8 cellular contexts compared by ENCODE assay signal in genomic region chr2:118089015-118089800, GRCh38. TPM values are rescaled to one million over a fixed set of nuclear protein-coding genes. Genes with fewer than 3 reads are reported as not detected.
DNase-seq lines count a peak whose midpoint lies in the region; ATAC-seq and TF ChIP-seq lines count a peak whose summit lies in the region.

No MANE protein-coding gene starts in this region.

- peak overlapping the region; percentile 97 for H3K4me3 Mint-ChIP-seq in CD4-positive, alpha-beta T cell
- H3K4me3 Mint-ChIP-seq in T-helper 2 cell treated with Interferon-gamma antibody and Interleukin-4, amounts not matched to agents 5 μg/mL and 100 μg/mL, for 36 hours, result peak overlapping the region; percentile 94

- H3K27ac ChIP-seq in CD4-positive, alpha-beta T cell (ENCODE audit: low read depth, low read length), result no peak overlapping the region
- peak overlapping the region; percentile 35 for H3K27ac ChIP-seq in mesenchymal stem cell (ENCODE audit: low read length, poor library complexity, severe bottlenecking)

- peak; percentile 55 for ATAC-seq in CD4-positive, alpha-beta T cell (ENCODE audit: poor library complexity)
- peak; percentile 34 for ATAC-seq in GM19351 (IDR thresholded peaks at IDR 0.05; ENCODE audit: unreplicated experiment)
- ATAC-seq in HG03521 (IDR thresholded peaks at IDR 0.05; ENCODE audit: unreplicated experiment), result peak; percentile 17

- H3K23ac ChIP-seq in mesenchymal stem cell (ENCODE audit: low read length in 2 of 2), result no peak overlapping the region

- 10% methylated on average over 12 of the region's 12 CpGs for WGBS in mesenchymal stem cell

- intact Hi-C loops in CD4-positive, alpha-beta T cell (cut with DNase I, micrococcal nuclease), result loop anchor here (2.0 to 10.0 kb wide), 4 partner anchors 226 to 1276 kb away; partner anchors contain the start of genes DDX18 (in 2 of the 2), C2orf76 (in 1 of the 2) and DBI (in 1 of the 2)

- DNase-seq in CD4-positive, alpha-beta T cell, result peak in 5 of 10 experiments; percentile 2 to 8 (median 4)
- DNase-seq in T-helper 2 cell treated with Interferon-gamma antibody and Interleukin-4, amounts not matched to agents 5 μg/mL and 100 μg/mL, for 36 hours (ENCODE audit: low spot score), result peak; percentile 30
- peak; percentile 48 for DNase-seq in ecto neural progenitor cell (ENCODE audit: low spot score)
- peak; percentile 70 for DNase-seq in mesenchymal stem cell
- DNase-seq in superior temporal gyrus (ENCODE audit: extremely low spot score), result peak; percentile 28
- no peak for DNase-seq in NCI-H2171 treated with DMSO at 0.1 percent for 48 hours (lab: John Stamatoyannopoulos, UW)

- no peak overlapping the region for H2AK5ac ChIP-seq in mesenchymal stem cell (ENCODE audit: low read length, severe bottlenecking)

- H4K91ac ChIP-seq in mesenchymal stem cell (ENCODE audit: low read length), result peak overlapping the region; percentile 61

- peak overlapping the region; percentile 67 for H2BK15ac ChIP-seq in mesenchymal stem cell (ENCODE audit: low read depth, poor library complexity, severe bottlenecking)

- peak overlapping the region; percentile 64 for H4K8ac ChIP-seq in mesenchymal stem cell (ENCODE audit: low read length)

- no peaks in the 10 kb centered on the region for H3K36me3 ChIP-seq in mesenchymal stem cell (ENCODE audit: control insufficient read depth in 1 of 2, insufficient read depth in 2 of 2, low read depth in 1 of 2, low read length in 2 of 2)

- H3K14ac ChIP-seq in mesenchymal stem cell (ENCODE audit: low read length in 2 of 2), result no peak overlapping the region

- H3K9me3 Mint-ChIP-seq in CD4-positive, alpha-beta T cell, result no peaks in the 10 kb centered on the region
- no peaks in the 10 kb centered on the region for H3K9me3 Mint-ChIP-seq in T-helper 2 cell treated with Interferon-gamma antibody and Interleukin-4, amounts not matched to agents 5 μg/mL and 100 μg/mL, for 36 hours

- H3K4me3 ChIP-seq in mesenchymal stem cell (ENCODE audit: insufficient read depth in 1 of 2, low read depth in 1 of 2, low read length in 2 of 2), result peak overlapping the region; percentile 86 to 98

- peak overlapping the region; percentile 19 for H2BK5ac ChIP-seq in mesenchymal stem cell (ENCODE audit: low read depth, low read length, poor library complexity, severe bottlenecking)

- no peaks in the 10 kb centered on the region for H3K9me3 ChIP-seq in CD4-positive, alpha-beta T cell (ENCODE audit: control insufficient read depth, low read length)
- no peaks in the 10 kb centered on the region for H3K9me3 ChIP-seq in mesenchymal stem cell (ENCODE audit: control insufficient read depth, low read length)

- peak overlapping the region; percentile 5 for H2BK120ac ChIP-seq in mesenchymal stem cell (ENCODE audit: low read depth, low read length)

- no peaks in the 10 kb centered on the region for H3K27me3 Mint-ChIP-seq in CD4-positive, alpha-beta T cell
- H3K27me3 Mint-ChIP-seq in T-helper 2 cell treated with Interferon-gamma antibody and Interleukin-4, amounts not matched to agents 5 μg/mL and 100 μg/mL, for 36 hours (ENCODE audit: low read depth), result peaks cover 8% of the 10 kb centered on the region

- CTCF ChIA-PET in CD4-positive, alpha-beta T cell (lab: Charles Lee), result interaction anchor here (1.1 kb wide), 1 partner anchor 97 kb away, joined by 7 read pairs; no protein-coding TSS in a partner anchor

- no peak overlapping the region for H2AFZ ChIP-seq in mesenchymal stem cell (ENCODE audit: low read depth, low read length)

- H3K4ac ChIP-seq in mesenchymal stem cell (ENCODE audit: low read depth in 1 of 2, low read length in 2 of 2), result peak overlapping the region in 1 of 2 experiments; percentile 93

- H3K4me1 Mint-ChIP-seq in CD4-positive, alpha-beta T cell (ENCODE audit: low read depth), result peaks cover 40% of the 10 kb centered on the region
- H3K4me1 Mint-ChIP-seq in T-helper 2 cell treated with Interferon-gamma antibody and Interleukin-4, amounts not matched to agents 5 μg/mL and 100 μg/mL, for 36 hours (ENCODE audit: low read depth), result peaks cover 23% of the 10 kb centered on the region

- no peak overlapping the region for H2BK12ac ChIP-seq in mesenchymal stem cell (ENCODE audit: low read length in 2 of 2)

- peak overlapping the region; percentile 98 for H3K4me2 ChIP-seq in mesenchymal stem cell (ENCODE audit: low read length, poor library complexity, severe bottlenecking)

- no peaks in the 10 kb centered on the region for H3K4me1 ChIP-seq in mesenchymal stem cell (ENCODE audit: control insufficient read depth, insufficient read depth, low read depth, low read length)

- POLR2A ChIA-PET in CD4-positive, alpha-beta T cell (lab: Charles Lee), result interaction anchor here (0.8 to 2.3 kb wide), 6 partner anchors 75 to 1309 kb away, joined by 3 to 18 read pairs (median 4); partner anchors contain the start of genes CCDC93 and DDX18

- H3K9ac ChIP-seq in mesenchymal stem cell (ENCODE audit: low read length), result peak overlapping the region; percentile 93

- peak overlapping the region; percentile 88 for H3K27ac Mint-ChIP-seq in CD4-positive, alpha-beta T cell
- H3K27ac Mint-ChIP-seq in T-helper 2 cell treated with Interferon-gamma antibody and Interleukin-4, amounts not matched to agents 5 μg/mL and 100 μg/mL, for 36 hours, result peak overlapping the region; percentile 92

- H3K36me3 Mint-ChIP-seq in CD4-positive, alpha-beta T cell (ENCODE audit: low read depth), result peaks cover 11% of the 10 kb centered on the region
- H3K36me3 Mint-ChIP-seq in T-helper 2 cell treated with Interferon-gamma antibody and Interleukin-4, amounts not matched to agents 5 μg/mL and 100 μg/mL, for 36 hours (ENCODE audit: low read depth), result peaks cover 2% of the 10 kb centered on the region

- no peaks in the 10 kb centered on the region for H3K27me3 ChIP-seq in CD4-positive, alpha-beta T cell (ENCODE audit: control insufficient read depth, insufficient read depth, low read length)
- H3K27me3 ChIP-seq in mesenchymal stem cell (ENCODE audit: control insufficient read depth in 1 of 2, insufficient read depth in 1 of 2, low read length in 2 of 2), result peaks cover 0 to 11% of the 10 kb centered on the region in 2 experiments

- no peak for TF ChIP-seq CTCF in CD4-positive, alpha-beta T cell (IDR thresholded peaks at IDR 0.05)

- peaks cover 9% of the 10 kb centered on the region for H3K79me1 ChIP-seq in mesenchymal stem cell (replicated peaks; ENCODE audit: low read length, poor library complexity, severe bottlenecking)

- no peak overlapping the region for H3K18ac ChIP-seq in mesenchymal stem cell (ENCODE audit: low read depth in 1 of 2, low read length in 2 of 2)

RNA-seq across cellular contexts. Expression of gene INSIG2, which starts 0.9 kb away (rescaled TPM):
- 1 to 10 TPM; 7.3 to 7.7 TPM for total RNA-seq in CD4-positive, alpha-beta T cell
- 10.1 TPM for polyA plus RNA-seq in mesenchymal stem cell (2013, experiment 1 of 2)
- polyA plus RNA-seq in mesenchymal stem cell (2013, experiment 2 of 2), result 10.5 TPM
